ENCODE assay signal across 21 cellular contexts in genomic region chr14:70771781-70772212, GRCh38. TPM values are rescaled to one million over a fixed set of nuclear protein-coding genes. Genes with fewer than 3 reads are reported as not detected.
DNase-seq lines count a peak whose midpoint lies in the region; ATAC-seq, FAIRE-seq and TF ChIP-seq lines count a peak whose summit lies in the region.
"Had no signal": no experiment of that assay in that cellular context is flagged by ENCODE, and none has a peak within 500 bp of the region (broad histone marks: within the 10 kb centered on the region; RNA-seq: fewer than 3 reads in every experiment).

No MANE protein-coding gene starts in this region.

- H2AFZ ChIP-seq in HepG2 (ENCODE audit: low read length) = no peak overlapping the region
- no peak overlapping the region for H2AFZ ChIP-seq in keratinocyte (ENCODE audit: control insufficient read depth, low read length)
- no peak overlapping the region for H2AFZ ChIP-seq in Karpas-422 (ENCODE audit: low read length)

- WGBS in right lobe of liver (ENCODE audit: insufficient coverage, low coverage, low lambda C conversion rate, missing lambda C conversion rate) = 20% methylated on average over 1 of the region's 15 CpGs
- 100% methylated on average over 2 of the region's 15 CpGs for WGBS in HepG2 (ENCODE audit: low lambda C conversion rate)

- CTCF ChIA-PET in HepG2 (lab: Yijun Ruan, JAX; ENCODE audit: low intra/inter-chr PET ratio, low total read pairs) = no interaction called here

- no peak for TF ChIP-seq POLR2A in right lobe of liver (IDR thresholded peaks at IDR 0.05)
- no peak for TF ChIP-seq POLR2A in HepG2 (IDR thresholded peaks at IDR 0.05; ENCODE audit: insufficient read depth in 1 of 2, low read depth in 2 of 2, low read length in 2 of 2)
- no peak for TF ChIP-seq POLR2A in GM12891 (IDR thresholded peaks at IDR 0.05; ENCODE audit: low read depth, low read length)

- no peak for DNase-seq in right lobe of liver
- DNase-seq in HepG2 (ENCODE audit: low spot score) = no peak
- peak; percentile 21 for DNase-seq in bronchial epithelial cell (ENCODE audit: low read depth)
- no peak for DNase-seq in keratinocyte (ENCODE audit: low read depth, low spot score)
- DNase-seq in urothelium cell line (ENCODE audit: low spot score) = no peak
- DNase-seq in GF-D8 (lab: John Stamatoyannopoulos, UW) = no peak
- DNase-seq in GM12891 (ENCODE audit: insufficient read length, low spot score) = no peak
- no peak for DNase-seq in Karpas-422
- DNase-seq: activated CD4-positive, alpha-beta T cell treated with anti-CD3 and anti-CD28 coated beads, Interleukin-2, amount 10 ng/mL, durations not matched to agents 24 days and 14 days; activated naive CD8-positive, alpha-beta T cell treated with anti-CD3 and anti-CD28 coated beads, Interleukin-2, amount 10 ng/mL, durations not matched to agents 7 days and 5 days; CD4-positive, alpha-beta memory T cell; EL; heart left ventricle; left ventricle myocardium inferior; MV-4-11; NK-92 treated with Interleukin-12 subunit alpha and Interleukin-12 subunit beta, amount 100 ng/mL, for 24 hours; SJCRH30; stimulated activated CD4-positive, alpha-beta T cell treated with anti-CD3 and anti-CD28 coated beads, Interleukin-2, amount 100 ng/mL, for 48 hours had no signal

- FAIRE-seq in HepG2 (lab: Jason Lieb, UNC) (no peak), bronchial epithelial cell (lab: Jason Lieb, UNC) (no peak), keratinocyte (lab: Jason Lieb, UNC) (peak; percentile 51), urothelium cell line (lab: Jason Lieb, UNC) (peak; percentile 17), GM12891 (lab: Jason Lieb, UNC) (no peak)
- FAIRE-seq: colon, GM12892 had no signal

- no peak for TF ChIP-seq RAD21 in HepG2 (CRISPR knock-in tag; IDR thresholded peaks at IDR 0.05)

- TF ChIP-seq EP300 in HepG2 (IDR thresholded peaks at IDR 0.05; ENCODE audit: low read depth in 2 of 2, low read length in 2 of 2) = no peak
- TF ChIP-seq EP300 in HepG2 (CRISPR knock-in tag; IDR thresholded peaks at IDR 0.05; ENCODE audit: borderline replicate concordance) = no peak

- no peaks in the 10 kb centered on the region for H3K9me2 ChIP-seq in Karpas-422 (replicated peaks; ENCODE audit: insufficient read depth, low read length)

- no peak overlapping the region for H3K4me3 ChIP-seq in right lobe of liver
- no peak overlapping the region for H3K4me3 ChIP-seq in HepG2 (replicated peaks in 1 of 3; ENCODE audit: insufficient read depth in 1 of 3, low read depth in 2 of 3, low read length in 3 of 3)
- no peak overlapping the region for H3K4me3 ChIP-seq in bronchial epithelial cell (ENCODE audit: low read depth, low read length)
- no peak overlapping the region for H3K4me3 ChIP-seq in keratinocyte (ENCODE audit: control insufficient read depth in 2 of 3, extremely low read depth in 1 of 3, insufficient read depth in 2 of 3, low read depth in 1 of 3, low read length in 3 of 3)
- no peak overlapping the region for H3K4me3 ChIP-seq in Karpas-422 (ENCODE audit: low read length)
- H3K4me3 ChIP-seq: esophagus muscularis mucosa, heart left ventricle, left ventricle myocardium inferior, SJCRH30 had no signal

- H3K27ac ChIP-seq in right lobe of liver = no peak overlapping the region
- no peak overlapping the region for H3K27ac ChIP-seq in HepG2 (ENCODE audit: extremely low read length, insufficient read depth, low read length)
- no peak overlapping the region for H3K27ac ChIP-seq in keratinocyte (ENCODE audit: control insufficient read depth, insufficient read depth, low read length)
- H3K27ac ChIP-seq in Karpas-422 (ENCODE audit: low read length) = no peak overlapping the region
- H3K27ac ChIP-seq: esophagus muscularis mucosa, heart left ventricle, left ventricle myocardium inferior, SJCRH30 had no signal

- dilution Hi-C loops in keratinocyte (cut with MboI; ENCODE audit: extremely low pct_ligation_motif_present, low sequenced_read_pairs) = no loop called here

- no peaks in the 10 kb centered on the region for H3K36me3 ChIP-seq in right lobe of liver
- H3K36me3 ChIP-seq in HepG2 (replicated peaks in 1 of 2; ENCODE audit: control insufficient read depth in 1 of 2, insufficient read depth in 2 of 2, low read length in 2 of 2) = no peaks in the 10 kb centered on the region; a peak in 1 of 5 replicates
- peaks cover 4% of the 10 kb centered on the region for H3K36me3 ChIP-seq in bronchial epithelial cell (ENCODE audit: control insufficient read depth, insufficient read depth, low read length)
- H3K36me3 ChIP-seq in keratinocyte (ENCODE audit: control insufficient read depth in 2 of 2, extremely low read depth in 1 of 2, insufficient read depth in 2 of 2, low read length in 2 of 2) = peaks cover 3 to 14% of the 10 kb centered on the region in 2 experiments
- no peaks in the 10 kb centered on the region for H3K36me3 ChIP-seq in Karpas-422 (ENCODE audit: insufficient read depth, low read length)
- H3K36me3 ChIP-seq: esophagus muscularis mucosa, heart left ventricle, left ventricle myocardium inferior, SJCRH30 had no signal

- H3K27me3 ChIP-seq in right lobe of liver (no peaks in the 10 kb centered on the region), HepG2 (ENCODE audit: control insufficient read depth in 1 of 2, insufficient read depth in 2 of 2, low read length in 2 of 2) (no peaks in the 10 kb centered on the region), bronchial epithelial cell (ENCODE audit: control insufficient read depth, insufficient read depth, low read length) (no peaks in the 10 kb centered on the region), keratinocyte (ENCODE audit: control insufficient read depth, extremely low read depth, insufficient read depth, low read length) (no peaks in the 10 kb centered on the region), Karpas-422 (ENCODE audit: low read length) (no peaks in the 10 kb centered on the region)
- H3K27me3 ChIP-seq: esophagus muscularis mucosa, heart left ventricle, SJCRH30 had no signal

- ATAC-seq in right lobe of liver (peak in 3 of 4 donors; percentile 28 to 64 (median 40)), HepG2 (no peak)
- ATAC-seq: heart left ventricle had no signal

- H4K20me1 ChIP-seq in HepG2 (ENCODE audit: insufficient read depth, low read length) (no peaks in the 10 kb centered on the region), keratinocyte (ENCODE audit: control insufficient read depth, extremely low read depth, insufficient read depth, low read length) (no peaks in the 10 kb centered on the region), Karpas-422 (ENCODE audit: insufficient read depth, low read depth, low read length) (no peaks in the 10 kb centered on the region)

- H3K79me2 ChIP-seq in HepG2 (ENCODE audit: insufficient read depth, low read length) = no peaks in the 10 kb centered on the region
- peaks cover 56% of the 10 kb centered on the region for H3K79me2 ChIP-seq in keratinocyte (ENCODE audit: control insufficient read depth, insufficient read depth, low read length)
- H3K79me2 ChIP-seq in Karpas-422 (ENCODE audit: low read length) = peaks cover 84% of the 10 kb centered on the region

- H3K9ac ChIP-seq in HepG2 (ENCODE audit: insufficient read depth, low read depth, low read length) = no peak overlapping the region
- no peak overlapping the region for H3K9ac ChIP-seq in keratinocyte (ENCODE audit: control insufficient read depth, extremely low read depth, insufficient read depth, low read length)
- no peak overlapping the region for H3K9ac ChIP-seq in Karpas-422 (ENCODE audit: low read length)

- H3K4me2 ChIP-seq in HepG2 (ENCODE audit: low read depth, low read length) (no peak overlapping the region), keratinocyte (ENCODE audit: control insufficient read depth, extremely low read depth, insufficient read depth, low read depth, low read length) (no peak overlapping the region), Karpas-422 (ENCODE audit: low read depth, low read length, poor library complexity, severe bottlenecking) (no peak overlapping the region)

- H3K9me1 ChIP-seq in keratinocyte (ENCODE audit: control insufficient read depth, extremely low read depth, insufficient read depth, low read length) = peaks cover 2% of the 10 kb centered on the region

- BruUV-seq in HepG2 (replicated peaks; lab: Mats Ljungman, UMichigan) = no TSS peak

- POLR2A ChIA-PET in HepG2 (lab: Yijun Ruan, JAX) = no interaction called here

- no peaks in the 10 kb centered on the region for H3K9me3 ChIP-seq in right lobe of liver
- no peaks in the 10 kb centered on the region for H3K9me3 ChIP-seq in HepG2 (ENCODE audit: low read length)
- H3K9me3 ChIP-seq in keratinocyte (ENCODE audit: control insufficient read depth, low read depth, low read length) = no peaks in the 10 kb centered on the region
- H3K9me3 ChIP-seq in Karpas-422 (ENCODE audit: low read length) = no peaks in the 10 kb centered on the region
- H3K9me3 ChIP-seq: esophagus muscularis mucosa, heart left ventricle, left ventricle myocardium inferior, SJCRH30 had no signal

- H3K4me1 ChIP-seq in right lobe of liver (peaks cover 0 to 17% (median 2%) of the 10 kb centered on the region in 4 donors), HepG2 (ENCODE audit: insufficient read depth, low read length) (no peaks in the 10 kb centered on the region), keratinocyte (ENCODE audit: control insufficient read depth, extremely low read depth, insufficient read depth, low read length) (peaks cover 29% of the 10 kb centered on the region), Karpas-422 (ENCODE audit: low read length) (peaks cover 11% of the 10 kb centered on the region)
- H3K4me1 ChIP-seq: esophagus muscularis mucosa, heart left ventricle, left ventricle myocardium inferior, SJCRH30 had no signal

- in situ Hi-C loops in HepG2 (cut with HindIII; ENCODE audit: extremely low pct_ligation_motif_present, low pct_unique_long_range_greater_than_20kb) = no loop called here

- intact Hi-C loops in right lobe of liver (cut with DNase I) (no loop called here), HepG2 (cut with micrococcal nuclease; ENCODE audit: unreplicated experiment) (no loop called here)

- TF ChIP-seq CTCF in right lobe of liver (IDR thresholded peaks at IDR 0.05) (no peak), HepG2 (CRISPR knock-in tag; IDR thresholded peaks at IDR 0.05) (no peak), bronchial epithelial cell (IDR thresholded peaks at IDR 0.05; ENCODE audit: insufficient read depth, low read length, severe bottlenecking) (no peak), keratinocyte (optimal IDR thresholded peaks at IDR 0.05 in 1 of 3, IDR thresholded peaks at IDR 0.05 in 1 of 3, conservative IDR thresholded peaks at IDR 0.05 in 1 of 3; ENCODE audit: extremely low read depth in 1 of 3, insufficient read depth in 2 of 3, low read length in 3 of 3) (no peak)

RNA-seq across cellular contexts. Expression of gene MAP3K9, which starts 37.5 kb away (rescaled TPM):
- 1 to 10 TPM; 2.0 to 3.6 (median 2.7) TPM for total RNA-seq in right lobe of liver
- 3.5 and 4.5 TPM in 2 replicates for total RNA-seq in HepG2 (2016; rRNA removed; fragmentation: Illumina TruSeq; extraction: Trizol)
- 0.62 and 1.2 TPM in 2 replicates for total RNA-seq in HepG2 (2016; cell fraction: cytosol; rRNA removed; fragmentation: Illumina TruSeq; extraction: Trizol; ENCODE audit: low read depth)
- 2.6 and 4.4 TPM in 2 replicates for total RNA-seq in HepG2 (2016; cell fraction: insoluble cytoplasmic fraction; rRNA removed; fragmentation: Illumina TruSeq; extraction: Trizol)
- 1.3 and 1.6 TPM in 2 replicates for total RNA-seq in HepG2 (2016; cell fraction: membrane; rRNA removed; fragmentation: Illumina TruSeq; extraction: Trizol)
- 4.5 TPM in 2 replicates for total RNA-seq in HepG2 (2016; cell fraction: nucleus; rRNA removed; fragmentation: Illumina TruSeq; extraction: Trizol)
- 4.3 and 4.7 TPM in 2 replicates for polyA plus RNA-seq in HepG2 (2011; rRNA removed)
- 2.9 and 3.0 TPM in 2 replicates for polyA plus RNA-seq in HepG2 (2011; cell fraction: cytosol; rRNA removed)
- polyA plus RNA-seq in HepG2 (2011; cell fraction: nucleus; rRNA removed) = 7.1 and 8.3 TPM in 2 replicates
- 3.0 and 4.6 TPM in 2 replicates for polyA plus RNA-seq in HepG2 (2012)
- 0.14 and 0.20 TPM in 2 replicates for polyA plus RNA-seq in HepG2 (2016; cell fraction: cytosol; fragmentation: Illumina TruSeq; extraction: Trizol; ENCODE audit: low read depth)
- 2.4 and 2.9 TPM in 2 replicates for polyA plus RNA-seq in HepG2 (2016; cell fraction: insoluble cytoplasmic fraction; fragmentation: Illumina TruSeq; extraction: Trizol; ENCODE audit: low read depth)
- polyA plus RNA-seq in HepG2 (2016; cell fraction: membrane; fragmentation: Illumina TruSeq; extraction: Trizol; ENCODE audit: low read depth) = 0.55 and 0.63 TPM in 2 replicates
- polyA plus RNA-seq in HepG2 (2016; cell fraction: nucleus; fragmentation: Illumina TruSeq; extraction: Trizol; ENCODE audit: insufficient read depth, low read depth) = 5.0 and 5.3 TPM in 2 replicates
- polyA minus RNA-seq in HepG2 (2011; rRNA and poly(A)+ RNA removed; ENCODE audit: low replicate concordance) = 5.8 and 6.7 TPM in 2 replicates
- polyA minus RNA-seq in HepG2 (2011; cell fraction: cytosol; rRNA and poly(A)+ RNA removed) = 3.2 TPM in 2 replicates
- polyA minus RNA-seq in HepG2 (2011; cell fraction: nucleus; rRNA and poly(A)+ RNA removed) = 8.8 and 9.2 TPM in 2 replicates
- 11.6 and 13.8 TPM in 2 replicates for total RNA-seq in bronchial epithelial cell
- polyA plus RNA-seq in keratinocyte = 6.5 to 9.4 TPM (median 7.2 TPM) in 3 replicates
- polyA plus RNA-seq in keratinocyte (2011; ENCODE audit: low read depth) = 6.9 TPM
- 5.5 and 7.8 TPM in 2 replicates for polyA plus RNA-seq in keratinocyte (2011; cell fraction: cytosol; rRNA removed)
- 23.7 and 27.0 TPM in 2 replicates for polyA plus RNA-seq in keratinocyte (2011; cell fraction: nucleus; rRNA removed)
- polyA plus RNA-seq in keratinocyte (2012; ENCODE audit: low replicate concordance) = 7.3 and 9.4 TPM in 2 replicates
- polyA minus RNA-seq in keratinocyte = 15.0 to 21.5 TPM (median 21.2 TPM) in 3 replicates
- polyA minus RNA-seq in keratinocyte (2011; cell fraction: cytosol; rRNA and poly(A)+ RNA removed) = 7.9 TPM
- polyA minus RNA-seq in keratinocyte (2011; cell fraction: nucleus; rRNA and poly(A)+ RNA removed) = 22.4 and 35.8 TPM in 2 replicates
- polyA plus RNA-seq in GM12891 (2012; ENCODE audit: low read depth, missing spikeins) = 1.7 TPM
- 17.1 and 19.4 TPM in 2 replicates for total RNA-seq in Karpas-422 (2014; rRNA removed; shearing (Covaris generic); ENCODE audit: low replicate concordance)
